10 cellular contexts compared by ENCODE assay signal in genomic region chr9:12817702-12818101, GRCh38. TPM values are rescaled to one million over a fixed set of nuclear protein-coding genes. Genes with fewer than 3 reads are reported as not detected.
A peak's percentile ranks its signal among the peaks of the same experiment; 100 is the strongest.
DNase-seq lines count a peak whose midpoint lies in the region; ATAC-seq and TF ChIP-seq lines count a peak whose summit lies in the region.
"Had no signal": no experiment of that assay in that cellular context is flagged by ENCODE, and none has a peak within 500 bp of the region (broad histone marks: within the 10 kb centered on the region; RNA-seq: fewer than 3 reads in every experiment).

No MANE protein-coding gene starts in this region.

- dilution Hi-C loops in mammary epithelial cell (cut with HindIII; ENCODE audit: low sequenced_read_pairs): no loop called here

- in situ Hi-C loops in mammary epithelial cell (cut with MboI; ENCODE audit: low sequenced_read_pairs in 2 of 2): loop anchor here (5.0 to 10.0 kb wide), 2 partner anchors 40 to 47 kb away; partner anchors contain the start of gene LURAP1L (in 1 of the 2)

- peak overlapping the region; percentile 100 for H3K27ac ChIP-seq in mammary epithelial cell (ENCODE audit: insufficient read depth, low read depth, low read length)
- H3K27ac ChIP-seq in stomach: peak overlapping the region; percentile 70 to 84 (median 78)

- CTCF ChIA-PET in mammary epithelial cell (lab: Charles Lee; ENCODE audit: low non-redundant PET): no interaction called here
- CTCF ChIA-PET in activated naive CD4-positive, alpha-beta T cell treated with anti-CD3 and anti-CD28 coated beads, Interleukin-2, amount 10 ng/mL, durations not matched to agents 7 days and 5 days (lab: Charles Lee): no interaction called here

- H3K4me1 Mint-ChIP-seq in activated naive CD4-positive, alpha-beta T cell treated with anti-CD3 and anti-CD28 coated beads, Interleukin-2, amount 10 ng/mL, durations not matched to agents 7 days and 5 days: no peaks in the 10 kb centered on the region

- H3K9me3 Mint-ChIP-seq in activated naive CD4-positive, alpha-beta T cell treated with anti-CD3 and anti-CD28 coated beads, Interleukin-2, amount 10 ng/mL, durations not matched to agents 7 days and 5 days: peaks cover 7% of the 10 kb centered on the region
- H3K9me3 Mint-ChIP-seq: nephron progenitor cell had no signal

- DNase-seq in NCI-H510A treated with DMSO at 0.1 percent for 48 hours (lab: John Stamatoyannopoulos, UW) (peak; percentile 63), mammary epithelial cell (peak; percentile 99), kidney tubule cell (ENCODE audit: low spot score) (peak; percentile 91), stomach (peak; percentile 65), RKO (ENCODE audit: low spot score) (no peak)
- no peak for DNase-seq in activated naive CD4-positive, alpha-beta T cell treated with anti-CD3 and anti-CD28 coated beads, Interleukin-2, amount 10 ng/mL, durations not matched to agents 7 days and 5 days
- DNase-seq: nephron progenitor cell had no signal

- no peak overlapping the region for H3K4me3 ChIP-seq in mammary epithelial cell (replicated peaks in 1 of 3; ENCODE audit: insufficient read depth in 1 of 3, low read depth in 2 of 3, low read length in 3 of 3)
- H3K4me3 ChIP-seq in stomach: no peak overlapping the region

- H3K27me3 Mint-ChIP-seq in activated naive CD4-positive, alpha-beta T cell treated with anti-CD3 and anti-CD28 coated beads, Interleukin-2, amount 10 ng/mL, durations not matched to agents 7 days and 5 days: no peaks in the 10 kb centered on the region

- TF ChIP-seq CTCF in mammary epithelial cell (conservative IDR thresholded peaks at IDR 0.05 in 1 of 2, IDR thresholded peaks at IDR 0.05 in 1 of 2; ENCODE audit: extremely low read depth in 1 of 2, insufficient read depth in 1 of 2, low read depth in 1 of 2, low read length in 2 of 2) (no peak), stomach (IDR thresholded peaks at IDR 0.05) (no peak)

- H3K4me1 ChIP-seq in mammary epithelial cell (ENCODE audit: insufficient read depth, low read length) (peaks cover 45% of the 10 kb centered on the region), stomach (peaks cover 11 to 74% (median 49%) of the 10 kb centered on the region in 4 donors)

- intact Hi-C loops in mammary epithelial cell (cut with micrococcal nuclease): loop anchor here (5.0 kb wide), 1 partner anchor 170 kb away; no protein-coding TSS in a partner anchor
- intact Hi-C loops in stomach (cut with DNase I; ENCODE audit: low total_unique reads): no loop called here

- peak overlapping the region; percentile 43 for H3K4me2 ChIP-seq in mammary epithelial cell (ENCODE audit: insufficient read depth, low read depth, low read length)

- peak; percentile 40 for TF ChIP-seq EP300 in stomach (IDR thresholded peaks at IDR 0.05)

- H2AFZ ChIP-seq in mammary epithelial cell (ENCODE audit: low read depth, low read length): no peak overlapping the region

- peaks cover 3% of the 10 kb centered on the region for H3K9me3 ChIP-seq in mammary epithelial cell (replicated peaks; ENCODE audit: insufficient read depth, low read length)
- H3K9me3 ChIP-seq in stomach: no peaks in the 10 kb centered on the region

- H3K36me3 Mint-ChIP-seq in activated naive CD4-positive, alpha-beta T cell treated with anti-CD3 and anti-CD28 coated beads, Interleukin-2, amount 10 ng/mL, durations not matched to agents 7 days and 5 days: no peaks in the 10 kb centered on the region

- peak overlapping the region; percentile 63 for H3K9ac ChIP-seq in mammary epithelial cell (ENCODE audit: insufficient read depth, low read length)

- no peak for TF ChIP-seq POLR2A in stomach (IDR thresholded peaks at IDR 0.05)

- H3K27me3 ChIP-seq in mammary epithelial cell (ENCODE audit: insufficient read depth, low read length) (no peaks in the 10 kb centered on the region), stomach (no peaks in the 10 kb centered on the region)

- BruUV-seq in mammary epithelial cell (replicated peaks; lab: Mats Ljungman, UMichigan): no TSS peak

- 56% methylated on average over 9 of the region's 9 CpGs for WGBS in mammary epithelial cell (ENCODE audit: low coverage, missing lambda C conversion rate)
- 17 to 57% (median 37%) methylated on average over 9 of the region's 9 CpGs for WGBS in stomach, 5 donors

- ATAC-seq in HG03025 (IDR thresholded peaks at IDR 0.05; ENCODE audit: low FRiP score, unreplicated experiment): no peak
- ATAC-seq in HG02678 (IDR thresholded peaks at IDR 0.05; ENCODE audit: unreplicated experiment): no peak

- peaks cover 31% of the 10 kb centered on the region for H3K79me2 ChIP-seq in mammary epithelial cell (ENCODE audit: insufficient read depth, low read length)

- H3K36me3 ChIP-seq in mammary epithelial cell (ENCODE audit: insufficient read depth, low read length) (peaks cover 2% of the 10 kb centered on the region), stomach (no peaks in the 10 kb centered on the region)

- H3K27ac Mint-ChIP-seq in activated naive CD4-positive, alpha-beta T cell treated with anti-CD3 and anti-CD28 coated beads, Interleukin-2, amount 10 ng/mL, durations not matched to agents 7 days and 5 days: no peak overlapping the region

- H3K4me3 Mint-ChIP-seq in activated naive CD4-positive, alpha-beta T cell treated with anti-CD3 and anti-CD28 coated beads, Interleukin-2, amount 10 ng/mL, durations not matched to agents 7 days and 5 days: no peak overlapping the region
- H3K4me3 Mint-ChIP-seq: nephron progenitor cell had no signal

- no peaks in the 10 kb centered on the region for H4K20me1 ChIP-seq in mammary epithelial cell (ENCODE audit: insufficient read depth, low read length)

RNA-seq across cellular contexts. Expression of gene LURAP1L, which starts 42.9 kb away (rescaled TPM):
- 10 to 100 TPM; 52.9 to 57.8 TPM for total RNA-seq in mammary epithelial cell
- 16.6 TPM for polyA plus RNA-seq in mammary epithelial cell
- polyA minus RNA-seq in mammary epithelial cell: 20.7 TPM
- 10 to 100 TPM; 19.3 to 32.2 (median 28.1) TPM for total RNA-seq in stomach
- 10 to 100 TPM in 2 of 3 donors, 1 to 10 TPM in 1; 6.7 to 11.9 (median 11.8) TPM for polyA plus RNA-seq in stomach
- total RNA-seq: T-helper 1 cell treated with Interleukin-12 subunit alpha and Interleukin-12 subunit beta and Interleukin-4 antibody, amounts not matched to agents 30 ng/mL and 1 ng/mL, for 36 hours had no signal

Comparison
In these comparisons a context has a peak if more than half of its experiments do, and no peak if none do; other contexts are left out.
1. DNase-seq: peak in NCI-H510A treated with DMSO at 0.1 percent for 48 hours (single experiment), mammary epithelial cell (single experiment), kidney tubule cell (single experiment) and stomach (single experiment); none in activated naive CD4-positive, alpha-beta T cell treated with anti-CD3 and anti-CD28 coated beads, Interleukin-2, amount 10 ng/mL, durations not matched to agents 7 days and 5 days (single experiment) and RKO (single experiment).